ENCODE assay signal across 20 cellular contexts in genomic region chr12:41972196-41972994, GRCh38.
"Had no signal": no experiment of that assay in that cellular context is flagged by ENCODE, and none has a peak within 500 bp of the region (broad histone marks: within the 10 kb centered on the region; RNA-seq: fewer than 3 reads in every experiment).

No MANE protein-coding gene starts in this region.

- H3K27ac Mint-ChIP-seq: activated naive CD8-positive, alpha-beta T cell treated with anti-CD3 and anti-CD28 coated beads for 36 hours; activated T-helper 1 cell treated with anti-CD3 and anti-CD28 coated beads, Interleukin-12 subunit alpha, Interleukin-12 subunit beta, Interleukin-2, Interleukin-4 antibody, amounts not matched to agents 30 ng/mL and 10 ng/mL and 1 ng/mL, durations not matched to agents 14 hours and 24 hours and 36 hours; brain; dendritic cell treated with granulocyte-macrophage colony-stimulating factor and Interleukin-4, amounts not matched to agents 40 ng/mL and 50 ng/mL, for 4 days; effector memory CD8-positive, alpha-beta T cell; natural killer cell; stimulated activated effector memory CD8-positive, alpha-beta T cell treated with anti-CD3 and anti-CD28 coated beads, Interleukin-12 subunit alpha, Interleukin-12 subunit beta, amount 100 ng/mL, for 72 hours had no signal

- H3K27me3 ChIP-seq: gastroesophageal sphincter, tibial artery had no signal

- H3K4me3 Mint-ChIP-seq: activated naive CD8-positive, alpha-beta T cell treated with anti-CD3 and anti-CD28 coated beads for 36 hours; activated T-helper 1 cell treated with anti-CD3 and anti-CD28 coated beads, Interleukin-12 subunit alpha, Interleukin-12 subunit beta, Interleukin-2, Interleukin-4 antibody, amounts not matched to agents 30 ng/mL and 10 ng/mL and 1 ng/mL, durations not matched to agents 14 hours and 24 hours and 36 hours; brain; central memory CD8-positive, alpha-beta T cell; dendritic cell treated with granulocyte-macrophage colony-stimulating factor and Interleukin-4, amounts not matched to agents 40 ng/mL and 50 ng/mL, for 4 days; effector memory CD8-positive, alpha-beta T cell; natural killer cell; stimulated activated effector memory CD8-positive, alpha-beta T cell treated with anti-CD3 and anti-CD28 coated beads, Interleukin-12 subunit alpha, Interleukin-12 subunit beta, amount 100 ng/mL, for 72 hours had no signal

- H3K9me3 Mint-ChIP-seq: activated naive CD8-positive, alpha-beta T cell treated with anti-CD3 and anti-CD28 coated beads for 36 hours; activated T-helper 1 cell treated with anti-CD3 and anti-CD28 coated beads, Interleukin-12 subunit alpha, Interleukin-12 subunit beta, Interleukin-2, Interleukin-4 antibody, amounts not matched to agents 30 ng/mL and 10 ng/mL and 1 ng/mL, durations not matched to agents 14 hours and 24 hours and 36 hours; central memory CD8-positive, alpha-beta T cell; dendritic cell treated with granulocyte-macrophage colony-stimulating factor and Interleukin-4, amounts not matched to agents 40 ng/mL and 50 ng/mL, for 4 days; effector memory CD8-positive, alpha-beta T cell; natural killer cell; stimulated activated effector memory CD8-positive, alpha-beta T cell treated with anti-CD3 and anti-CD28 coated beads, Interleukin-12 subunit alpha, Interleukin-12 subunit beta, amount 100 ng/mL, for 72 hours had no signal

- H3K4me1 ChIP-seq: left ventricle myocardium inferior, tibial artery had no signal

- DNase-seq: activated CD4-positive, alpha-beta T cell treated with anti-CD3 and anti-CD28 coated beads, Interleukin-2, amount 50 U/mL, for 1 hour; activated CD8-positive, alpha-beta memory T cell treated with anti-CD3 and anti-CD28 coated beads for 24 hours; activated naive CD8-positive, alpha-beta T cell treated with anti-CD3 and anti-CD28 coated beads for 36 hours; effector memory CD8-positive, alpha-beta T cell; hippocampal formation; left ventricle myocardium inferior; natural killer cell; nucleus accumbens; posterior cingulate gyrus; retina; T1000; tibial artery had no signal

- H3K36me3 Mint-ChIP-seq: activated naive CD8-positive, alpha-beta T cell treated with anti-CD3 and anti-CD28 coated beads for 36 hours; brain; natural killer cell; stimulated activated effector memory CD8-positive, alpha-beta T cell treated with anti-CD3 and anti-CD28 coated beads, Interleukin-12 subunit alpha, Interleukin-12 subunit beta, amount 100 ng/mL, for 72 hours had no signal

- H3K27ac ChIP-seq: epithelial cell of prostate, gastroesophageal sphincter, left ventricle myocardium inferior, tibial artery had no signal

- ATAC-seq: activated CD4-positive, CD25-positive, alpha-beta regulatory T cell treated with anti-CD3 and anti-CD28 coated beads, Interleukin-2, amount 50 U/mL, for 24 hours; effector memory CD8-positive, alpha-beta T cell; gastroesophageal sphincter; natural killer cell; stimulated activated effector memory CD8-positive, alpha-beta T cell treated with anti-CD3 and anti-CD28 coated beads, Interleukin-12 subunit alpha, Interleukin-12 subunit beta, amount 100 ng/mL, for 72 hours had no signal

- H3K4me3 ChIP-seq: gastroesophageal sphincter, left ventricle myocardium inferior, tibial artery had no signal

- H3K27me3 Mint-ChIP-seq: activated naive CD8-positive, alpha-beta T cell treated with anti-CD3 and anti-CD28 coated beads for 36 hours; central memory CD8-positive, alpha-beta T cell; dendritic cell treated with granulocyte-macrophage colony-stimulating factor and Interleukin-4, amounts not matched to agents 40 ng/mL and 50 ng/mL, for 4 days; effector memory CD8-positive, alpha-beta T cell had no signal

- H3K4me1 Mint-ChIP-seq: activated naive CD8-positive, alpha-beta T cell treated with anti-CD3 and anti-CD28 coated beads for 36 hours; central memory CD8-positive, alpha-beta T cell; natural killer cell; stimulated activated effector memory CD8-positive, alpha-beta T cell treated with anti-CD3 and anti-CD28 coated beads, Interleukin-12 subunit alpha, Interleukin-12 subunit beta, amount 100 ng/mL, for 72 hours had no signal

- H3K36me3 ChIP-seq: gastroesophageal sphincter, left ventricle myocardium inferior, tibial artery had no signal

- H3K9me3 ChIP-seq: gastroesophageal sphincter, left ventricle myocardium inferior, tibial artery had no signal
